8 cellular contexts compared by ENCODE assay signal in the genomic region with DNA sequence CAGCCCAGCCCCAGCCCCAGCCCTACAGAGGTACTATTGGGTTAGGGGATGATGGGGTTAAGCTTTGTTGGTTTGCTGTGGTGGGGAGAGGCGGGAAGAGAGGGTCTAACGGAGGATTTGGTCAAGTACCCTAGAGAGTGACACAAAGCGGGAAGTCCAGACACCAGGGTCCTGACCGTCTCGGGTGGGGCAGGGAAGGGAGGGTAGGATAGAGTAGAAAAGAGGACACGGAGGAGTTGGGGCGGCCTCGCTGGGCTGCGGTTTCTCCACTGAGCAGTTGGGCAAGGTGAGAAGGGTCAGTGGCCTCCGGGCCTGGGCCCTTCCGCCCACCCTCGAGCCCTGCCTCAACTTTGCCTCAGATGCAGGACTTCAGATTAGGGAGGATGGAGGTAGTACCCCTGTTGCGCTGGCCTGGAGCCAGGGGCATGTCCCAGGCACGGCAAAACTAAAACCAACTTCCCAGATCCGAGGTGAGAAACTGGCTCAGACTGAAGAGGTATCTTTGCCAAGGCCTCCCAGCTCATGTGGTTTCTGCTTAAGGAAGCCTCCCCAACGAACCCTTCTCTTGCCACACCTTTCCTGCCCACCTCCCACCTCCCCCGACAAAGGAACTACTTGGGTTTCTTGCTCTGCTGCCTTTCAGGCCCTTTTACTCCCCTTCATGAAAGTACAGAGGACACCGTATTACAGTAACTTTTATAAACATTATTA. TPM values are rescaled to one million over a fixed set of nuclear protein-coding genes. Genes with fewer than 3 reads are reported as not detected.
A peak's percentile ranks its signal among the peaks of the same experiment; 100 is the strongest.
DNase-seq lines count a peak whose midpoint lies in the region; ATAC-seq and TF ChIP-seq lines count a peak whose summit lies in the region.

No MANE protein-coding gene starts in this region.

- H3K4me1 Mint-ChIP-seq in activated B cell treated with CpG ODN at 0.5 μM for 24 hours = peaks cover 69% of the 10 kb centered on the region

- 0 out of 4 replicates have a peak, but pooled peaks cover 0 to 11% of the 10 kb centered on the region in 2 experiments for H3K36me3 ChIP-seq in HCT116 (ENCODE audit: control insufficient read depth in 1 of 2, insufficient read depth in 2 of 2, low read length in 2 of 2)
- H3K36me3 ChIP-seq in gastroesophageal sphincter = peaks cover 0 to 22% of the 10 kb centered on the region in 2 donors
- H3K36me3 ChIP-seq in prostate gland = no peaks in the 10 kb centered on the region

- H3K27me3 ChIP-seq in HCT116 (ENCODE audit: insufficient read depth, low read length) (no peaks in the 10 kb centered on the region), gastroesophageal sphincter (no peaks in the 10 kb centered on the region), prostate gland (replicated peaks; ENCODE audit: insufficient read depth) (no peaks in the 10 kb centered on the region)

- RAD21 ChIA-PET in HCT116 (lab: Charles Lee; ENCODE audit: low non-redundant PET in 1 of 2, low total read pairs in 2 of 2, uncharacterized antibody in 2 of 2, unreplicated experiment in 2 of 2) = no interaction called here

- H3K27ac ChIP-seq in HCT116 (ENCODE audit: low read depth, low read length) (peak overlapping the region; percentile 9; the same call in 1 of the 2 replicates), gastroesophageal sphincter (peak overlapping the region; percentile 88 to 95 (median 91)), prostate gland (peak overlapping the region; percentile 90 to 95)

- H3K36me3 Mint-ChIP-seq in activated B cell treated with CpG ODN at 0.5 μM for 24 hours (ENCODE audit: low read depth) = peaks cover 32% of the 10 kb centered on the region

- H3K4me3 Mint-ChIP-seq in activated B cell treated with CpG ODN at 0.5 μM for 24 hours = peak overlapping the region; percentile 91

- no peaks in the 10 kb centered on the region for H3K9me3 ChIP-seq in HCT116 (ENCODE audit: control insufficient read depth in 1 of 2, insufficient read depth in 1 of 2, low read depth in 1 of 2, low read length in 2 of 2)
- no peaks in the 10 kb centered on the region for H3K9me3 ChIP-seq in gastroesophageal sphincter
- no peaks in the 10 kb centered on the region for H3K9me3 ChIP-seq in prostate gland

- no peaks in the 10 kb centered on the region for H3K27me3 Mint-ChIP-seq in activated B cell treated with CpG ODN at 0.5 μM for 24 hours

- TSS peak; percentile 48 for BruUV-seq in HCT116 (replicated peaks; lab: Mats Ljungman, UMichigan)

- intact Hi-C loops in HCT116 (cut with micrococcal nuclease) = no loop called here
- intact Hi-C loops in activated B cell treated with CpG ODN at 0.5 μM for 24 hours (cut with micrococcal nuclease) = loop anchor here (1.0 to 5.0 kb wide), 5 partner anchors 467 to 1460 kb away; partner anchors contain the start of genes CLK3, CSK and UBL7
- intact Hi-C loops in prostate gland (cut with DNase I) = loop anchor here (10.0 kb wide), 1 partner anchor 620 kb away; the partner anchor contains the start of gene CLK3

- CTCF ChIA-PET in HCT116 (lab: Charles Lee) (interaction anchor here (0.7 to 2.1 kb wide), 13 partner anchors 10 to 326 kb away, joined by 3 to 16 read pairs (median 4); no protein-coding TSS in a partner anchor), activated B cell treated with CpG ODN at 0.5 μM for 24 hours (lab: Charles Lee) (interaction anchor here (0.7 to 2.1 kb wide), 6 partner anchors 10 to 54 kb away, joined by 3 to 17 read pairs (median 5); no protein-coding TSS in a partner anchor)

- H3K9me3 Mint-ChIP-seq in activated B cell treated with CpG ODN at 0.5 μM for 24 hours = no peaks in the 10 kb centered on the region

- H3K9ac ChIP-seq in HCT116 (ENCODE audit: low read length) = peak overlapping the region; percentile 77

- peak overlapping the region; percentile 86 for H3K4me2 ChIP-seq in HCT116 (ENCODE audit: low read length)

- no peaks in the 10 kb centered on the region for H3K9me2 ChIP-seq in HCT116 (ENCODE audit: insufficient read depth)

- DNase-seq in AG08395 (ENCODE audit: low spot score) (peak; percentile 14), HCT116 (ENCODE audit: low read depth, low spot score) (no peak), activated B cell treated with CpG ODN at 0.5 μM for 24 hours (no peak), prostate gland (ENCODE audit: low spot score) (peak; percentile 49), UCSD-AML1 (lab: John Stamatoyannopoulos, UW; ENCODE audit: unreplicated experiment) (no peak)
- no peak for DNase-seq in stimulated activated CD4-positive, alpha-beta T cell treated with anti-CD3 and anti-CD28 coated beads, Interleukin-4, amount 100 ng/mL, for 1 hour

- TF ChIP-seq RAD21 in HCT116 (IDR thresholded peaks at IDR 0.05; ENCODE audit: low read depth) = no peak

- peaks cover 6% of the 10 kb centered on the region for H3K79me2 ChIP-seq in HCT116 (ENCODE audit: insufficient read depth, low read length)

- peaks cover 13 to 38% of the 10 kb centered on the region in 2 experiments; a peak in 3 of 4 replicates for H3K4me1 ChIP-seq in HCT116 (ENCODE audit: control insufficient read depth in 1 of 2, insufficient read depth in 2 of 2, low read length in 2 of 2)
- H3K4me1 ChIP-seq in gastroesophageal sphincter = peaks cover 3 to 92% (median 44%) of the 10 kb centered on the region in 3 donors
- peaks cover 4% of the 10 kb centered on the region for H3K4me1 ChIP-seq in prostate gland (replicated peaks)

- WGBS in gastroesophageal sphincter (ENCODE audit: low coverage in 1 of 2), 2 donors = 0% methylated on average over 7 to 9 of the region's 18 CpGs
- under 1% methylated on average over 18 of the region's 18 CpGs for WGBS in prostate gland

- POLR2A ChIA-PET in HCT116 (lab: Charles Lee) (interaction anchor here (0.8 to 1.4 kb wide), 2 partner anchors 12 to 53 kb away, joined by 3 to 7 read pairs; no protein-coding TSS in a partner anchor), activated B cell treated with CpG ODN at 0.5 μM for 24 hours (lab: Charles Lee) (interaction anchor here (0.9 to 3.4 kb wide), 6 partner anchors 12 to 546 kb away, joined by 3 to 39 read pairs (median 4); no protein-coding TSS in a partner anchor)

- H4K20me1 ChIP-seq in HCT116 (ENCODE audit: insufficient read depth) = no peaks in the 10 kb centered on the region

- ATAC-seq in HCT116 (peak; percentile 17), activated B cell treated with CpG ODN at 0.5 μM for 24 hours (ENCODE audit: low read depth) (no peak), gastroesophageal sphincter (peak; percentile 3), GM21367 (IDR thresholded peaks at IDR 0.05; ENCODE audit: unreplicated experiment) (no peak)

- H2AFZ ChIP-seq in HCT116 (ENCODE audit: low read depth, low read length, poor library complexity, severe bottlenecking) = no peak overlapping the region

- TF ChIP-seq POLR2A in HCT116 (IDR thresholded peaks at IDR 0.05; ENCODE audit: borderline replicate concordance, extremely low read depth, insufficient read depth, insufficient read length) = no peak
- no peak for TF ChIP-seq POLR2A in gastroesophageal sphincter (IDR thresholded peaks at IDR 0.05)
- TF ChIP-seq POLR2A in prostate gland (IDR thresholded peaks at IDR 0.05) = no peak

- peak overlapping the region; percentile 91 for H3K27ac Mint-ChIP-seq in activated B cell treated with CpG ODN at 0.5 μM for 24 hours

- TF ChIP-seq EP300 in gastroesophageal sphincter (IDR thresholded peaks at IDR 0.05) = no peak

- TF ChIP-seq CTCF in HCT116 (IDR thresholded peaks at IDR 0.05 in 2 of 3, conservative IDR thresholded peaks at IDR 0.05 in 1 of 3; ENCODE audit: borderline replicate concordance in 1 of 3, insufficient read depth in 1 of 3, low read depth in 2 of 3, low read length in 2 of 3) (no peak), activated B cell treated with CpG ODN at 0.5 μM for 24 hours (IDR thresholded peaks at IDR 0.05) (no peak), gastroesophageal sphincter (IDR thresholded peaks at IDR 0.05) (no peak), prostate gland (IDR thresholded peaks at IDR 0.05) (no peak)

- H3K4me3 ChIP-seq in HCT116 (replicated peaks in 1 of 2; ENCODE audit: low read depth in 1 of 2, low read length in 2 of 2) (peak overlapping the region; percentile 84 to 88), gastroesophageal sphincter (peak overlapping the region; percentile 72 to 97), prostate gland (peak overlapping the region; percentile 73)

TF ChIP-seq in HCT116, 20 proteins besides CTCF, POLR2A, EP300 and RAD21 (continues in another document):
- TF ChIP-seq EGR1 (IDR thresholded peaks at IDR 0.05; ENCODE audit: low read depth) (no peak), CBX3 (IDR thresholded peaks at IDR 0.05; ENCODE audit: low read depth) (no peak), ZNF274 (IDR thresholded peaks at IDR 0.05; ENCODE audit: low read depth, low read length) (no peak), FOSL1 (IDR thresholded peaks at IDR 0.05; ENCODE audit: low read depth) (no peak), ATF3 (IDR thresholded peaks at IDR 0.05) (no peak)

RNA-seq across cellular contexts. Expression of gene PML, which starts 0.6 kb away (rescaled TPM):
- total RNA-seq in HCT116 (2021; ENCODE audit: unreplicated experiment) = 28.1 TPM
- 23.1 and 29.6 TPM in 2 replicates for polyA plus RNA-seq in HCT116 (2012)
- total RNA-seq in activated B cell treated with CpG ODN at 0.5 μM for 24 hours = 58.1 and 62.4 TPM in 2 replicates
- total RNA-seq in gastroesophageal sphincter = 10 to 100 TPM; 24.1 to 75.1 (median 52.1) TPM
- total RNA-seq in prostate gland = 100 to 1,000 TPM in 1 of 2 donors, 10 to 100 TPM in 1; 67.5 to 122 TPM

RNA-seq across cellular contexts. Expression of gene STOML1, which starts 3.0 kb away (rescaled TPM):
- 5.0 TPM for total RNA-seq in HCT116 (2021; ENCODE audit: unreplicated experiment)
- polyA plus RNA-seq in HCT116 (2012) = 3.0 and 4.0 TPM in 2 replicates
- 8.9 and 10.6 TPM in 2 replicates for total RNA-seq in activated B cell treated with CpG ODN at 0.5 μM for 24 hours
- total RNA-seq in gastroesophageal sphincter = 10 to 100 TPM in 3 of 4 donors, 1 to 10 TPM in 1; 8.1 to 21.7 (median 13.7) TPM
- total RNA-seq in prostate gland = 10 to 100 TPM; 15.6 to 26.8 TPM

Comparison
In these comparisons a context has a peak if more than half of its experiments do, and no peak if none do; other contexts are left out.
1. DNase-seq: peak in AG08395 (single experiment) and prostate gland (single experiment); none in HCT116 (single experiment), activated B cell treated with CpG ODN at 0.5 μM for 24 hours (single experiment), UCSD-AML1 (single experiment) and stimulated activated CD4-positive, alpha-beta T cell treated with anti-CD3 and anti-CD28 coated beads, Interleukin-4, amount 100 ng/mL, for 1 hour (single experiment).
2. ATAC-seq: peak in HCT116 (single experiment) and gastroesophageal sphincter (single experiment); none in activated B cell treated with CpG ODN at 0.5 μM for 24 hours (single experiment) and GM21367 (single experiment).
3. H3K27ac ChIP-seq: peak in every context shown above with its lines; median percentile 92 in prostate gland; 91 in gastroesophageal sphincter; 9 in HCT116.
4. Peak in every context shown above with its lines, with median percentiles within 50 percentile points of each other: H3K4me3 ChIP-seq.